Comparison of ENCODE assay signal across 24 cellular contexts in genomic region chr20:45034436-45034835, GRCh38.
DNase-seq lines count a peak whose midpoint lies in the region; ATAC-seq, FAIRE-seq and TF ChIP-seq lines count a peak whose summit lies in the region.
"Had no signal": no experiment of that assay in that cellular context is flagged by ENCODE, and none has a peak within 500 bp of the region (broad histone marks: within the 10 kb centered on the region; RNA-seq: fewer than 3 reads in every experiment).

No MANE protein-coding gene starts in this region.

- no peak for TF ChIP-seq POLR2A in gastrocnemius medialis (IDR thresholded peaks at IDR 0.05)

- no peak overlapping the region for H3K4me3 Mint-ChIP-seq in activated CD4-positive, alpha-beta memory T cell treated with anti-CD3 and anti-CD28 coated beads for 36 hours
- no peak overlapping the region for H3K4me3 Mint-ChIP-seq in activated CD4-positive, alpha-beta memory T cell treated with anti-CD3 and anti-CD28 coated beads, Interleukin-2, amount 10 ng/mL, durations not matched to agents 7 days and 5 days
- H3K4me3 Mint-ChIP-seq in activated CD8-positive, alpha-beta T cell treated with anti-CD3 and anti-CD28 coated beads, Interleukin-2, amount 10 ng/mL, durations not matched to agents 7 days and 5 days = no peak overlapping the region
- H3K4me3 Mint-ChIP-seq: brain, neural progenitor cell had no signal

- TF ChIP-seq CTCF in HEK293 (tag by site-specific recombination; IDR thresholded peaks at IDR 0.05) (no peak), gastrocnemius medialis (IDR thresholded peaks at IDR 0.05 in 4 of 5, conservative IDR thresholded peaks at IDR 0.05 in 1 of 5) (no peak), pancreas (IDR thresholded peaks at IDR 0.05) (no peak)

- no peaks in the 10 kb centered on the region for H3K9me3 Mint-ChIP-seq in activated CD4-positive, alpha-beta memory T cell treated with anti-CD3 and anti-CD28 coated beads for 36 hours
- H3K9me3 Mint-ChIP-seq in activated CD4-positive, alpha-beta memory T cell treated with anti-CD3 and anti-CD28 coated beads, Interleukin-2, amount 10 ng/mL, durations not matched to agents 7 days and 5 days = no peaks in the 10 kb centered on the region
- no peaks in the 10 kb centered on the region for H3K9me3 Mint-ChIP-seq in activated CD8-positive, alpha-beta T cell treated with anti-CD3 and anti-CD28 coated beads, Interleukin-2, amount 10 ng/mL, durations not matched to agents 7 days and 5 days (ENCODE audit: insufficient read depth)
- H3K9me3 Mint-ChIP-seq: activated T-helper 2 cell treated with anti-CD3 and anti-CD28 coated beads, Interferon-gamma antibody, Interleukin-2, Interleukin-4, amounts not matched to agents 10 μg/mL and 5 μg/mL and 100 μg/mL, durations not matched to agents 14 hours and 24 hours and 36 hours; brain; neural progenitor cell had no signal

- H3K9me3 ChIP-seq in HEK293 (ENCODE audit: control insufficient read depth, insufficient read depth, low read depth, low read length) (no peaks in the 10 kb centered on the region), gastrocnemius medialis (no peaks in the 10 kb centered on the region), pancreas (no peaks in the 10 kb centered on the region)
- H3K9me3 ChIP-seq: Peyer's patch, sigmoid colon had no signal

- FAIRE-seq in pancreas (lab: Jason Lieb, UNC) = no peak

- H3K36me3 Mint-ChIP-seq in activated CD4-positive, alpha-beta memory T cell treated with anti-CD3 and anti-CD28 coated beads for 36 hours = peaks cover 28% of the 10 kb centered on the region
- H3K36me3 Mint-ChIP-seq in activated CD4-positive, alpha-beta memory T cell treated with anti-CD3 and anti-CD28 coated beads, Interleukin-2, amount 10 ng/mL, durations not matched to agents 7 days and 5 days (ENCODE audit: low read depth) = peaks cover 48% of the 10 kb centered on the region
- H3K36me3 Mint-ChIP-seq in activated CD8-positive, alpha-beta T cell treated with anti-CD3 and anti-CD28 coated beads, Interleukin-2, amount 10 ng/mL, durations not matched to agents 7 days and 5 days (ENCODE audit: low read depth) = peaks cover 46% of the 10 kb centered on the region
- H3K36me3 Mint-ChIP-seq: neural progenitor cell had no signal

- H3K36me3 ChIP-seq in HEK293 (ENCODE audit: control insufficient read depth in 2 of 2, insufficient read depth in 1 of 2, low read length in 2 of 2) (peaks cover 0 to 6% of the 10 kb centered on the region in 2 experiments; a peak in 2 of 3 replicates), gastrocnemius medialis (no peaks in the 10 kb centered on the region), pancreas (no peaks in the 10 kb centered on the region)
- H3K36me3 ChIP-seq: neural progenitor cell had no signal

- intact Hi-C loops in activated CD4-positive, alpha-beta memory T cell treated with anti-CD3 and anti-CD28 coated beads for 36 hours (cut with micrococcal nuclease) = no loop called here
- intact Hi-C loops in gastrocnemius medialis (cut with DNase I; ENCODE audit: low total_unique reads) = no loop called here
- intact Hi-C loops in pancreas (cut with DNase I) = no loop called here

- H3K4me1 ChIP-seq in HEK293 (ENCODE audit: control insufficient read depth, insufficient read depth, low read length) (peaks cover 13% of the 10 kb centered on the region), gastrocnemius medialis (peaks cover 14 to 15% of the 10 kb centered on the region in 2 donors), pancreas (peaks cover 0 to 8% (median 7%) of the 10 kb centered on the region in 3 donors)
- H3K4me1 ChIP-seq: neural progenitor cell, Peyer's patch had no signal

- H3K4me1 Mint-ChIP-seq in activated CD4-positive, alpha-beta memory T cell treated with anti-CD3 and anti-CD28 coated beads for 36 hours (ENCODE audit: low read depth) = peaks cover 78% of the 10 kb centered on the region
- H3K4me1 Mint-ChIP-seq in activated CD4-positive, alpha-beta memory T cell treated with anti-CD3 and anti-CD28 coated beads, Interleukin-2, amount 10 ng/mL, durations not matched to agents 7 days and 5 days = peaks cover 38% of the 10 kb centered on the region
- peaks cover 45% of the 10 kb centered on the region for H3K4me1 Mint-ChIP-seq in activated CD8-positive, alpha-beta T cell treated with anti-CD3 and anti-CD28 coated beads, Interleukin-2, amount 10 ng/mL, durations not matched to agents 7 days and 5 days (ENCODE audit: low read depth)
- H3K4me1 Mint-ChIP-seq: neural progenitor cell had no signal

- WGBS in pancreas, 2 donors = 96 to 100% methylated on average over 1 of the region's 1 CpG

- H3K27ac Mint-ChIP-seq in activated CD4-positive, alpha-beta memory T cell treated with anti-CD3 and anti-CD28 coated beads for 36 hours = peak overlapping the region; percentile 77
- H3K27ac Mint-ChIP-seq in activated CD4-positive, alpha-beta memory T cell treated with anti-CD3 and anti-CD28 coated beads, Interleukin-2, amount 10 ng/mL, durations not matched to agents 7 days and 5 days = no peak overlapping the region
- no peak overlapping the region for H3K27ac Mint-ChIP-seq in activated CD8-positive, alpha-beta T cell treated with anti-CD3 and anti-CD28 coated beads, Interleukin-2, amount 10 ng/mL, durations not matched to agents 7 days and 5 days
- H3K27ac Mint-ChIP-seq: activated T-helper 2 cell treated with anti-CD3 and anti-CD28 coated beads, Interferon-gamma antibody, Interleukin-2, Interleukin-4, amounts not matched to agents 10 μg/mL and 5 μg/mL and 100 μg/mL, durations not matched to agents 14 hours and 24 hours and 36 hours; brain; neural progenitor cell had no signal

- peak; percentile 39 for ATAC-seq in activated CD8-positive, alpha-beta T cell treated with anti-CD3 and anti-CD28 coated beads, Interleukin-2, amount 10 ng/mL, durations not matched to agents 7 days and 5 days
- no peak for ATAC-seq in gastrocnemius medialis
- ATAC-seq in pancreas = no peak

- no peak overlapping the region for H3K27ac ChIP-seq in HEK293 (ENCODE audit: extremely low read depth, low read depth, low read length)
- no peak overlapping the region for H3K27ac ChIP-seq in gastrocnemius medialis
- H3K27ac ChIP-seq in pancreas = no peak overlapping the region
- H3K27ac ChIP-seq: neural progenitor cell, Peyer's patch, sigmoid colon had no signal

- H3K27me3 ChIP-seq in gastrocnemius medialis (no peaks in the 10 kb centered on the region), pancreas (no peaks in the 10 kb centered on the region)
- H3K27me3 ChIP-seq: neural progenitor cell, Peyer's patch, sigmoid colon had no signal

- CTCF ChIA-PET in activated CD4-positive, alpha-beta memory T cell treated with anti-CD3 and anti-CD28 coated beads for 36 hours (lab: Charles Lee) = interaction anchor here (1.6 to 2.7 kb wide), 3 partner anchors 10 to 62 kb away, joined by 12 to 17 read pairs (median 12); no protein-coding TSS in a partner anchor
- CTCF ChIA-PET in activated CD4-positive, alpha-beta memory T cell treated with anti-CD3 and anti-CD28 coated beads, Interleukin-2, amount 10 ng/mL, durations not matched to agents 7 days and 5 days (lab: Charles Lee) = interaction anchor here (0.9 to 1.4 kb wide), 2 partner anchors 10 to 259 kb away, joined by 3 to 4 read pairs; no protein-coding TSS in a partner anchor
- CTCF ChIA-PET in HEK293 (lab: Yijun Ruan, JAX) = interaction anchor here (0.6 to 2.1 kb wide), 6 partner anchors 10 to 195 kb away, joined by 3 to 9 read pairs (median 4); no protein-coding TSS in a partner anchor
- CTCF ChIA-PET in activated CD8-positive, alpha-beta T cell treated with anti-CD3 and anti-CD28 coated beads, Interleukin-2, amount 10 ng/mL, durations not matched to agents 7 days and 5 days (lab: Charles Lee) = interaction anchor here (1.0 to 24.9 kb wide), 4 partner anchors 8 to 63 kb away, joined by 3 to 489 read pairs (median 22); partner anchors contain the start of gene KCNS1

- DNase-seq in activated CD4-positive, alpha-beta memory T cell treated with anti-CD3 and anti-CD28 coated beads for 36 hours = no peak
- DNase-seq in activated CD4-positive, alpha-beta memory T cell treated with anti-CD3 and anti-CD28 coated beads, Interleukin-2, amount 10 ng/mL, durations not matched to agents 7 days and 5 days = no peak
- DNase-seq in activated CD8-positive, alpha-beta T cell treated with anti-CD3 and anti-CD28 coated beads, Interleukin-2, amount 10 ng/mL, durations not matched to agents 7 days and 5 days = no peak
- DNase-seq in myocyte (ENCODE audit: low read depth) (peak; percentile 76), dermis blood vessel endothelial cell (no peak), gastrocnemius medialis (no peak), pancreas (no peak)
- DNase-seq: 8988T; activated CD4-positive, alpha-beta T cell treated with anti-CD3 and anti-CD28 coated beads for 1 hour; COR-L47; DMS79; effector CD8-positive, alpha-beta T cell; foreskin melanocyte; KBM-7; NCI-H2171 treated with DMSO at 0.1 percent for 48 hours; NCI-H524 treated with DMSO at 0.1 percent for 48 hours; Peyer's patch; sigmoid colon; stimulated activated CD8-positive, alpha-beta memory T cell treated with anti-CD3 and anti-CD28 coated beads, Interleukin-4, amount 100 ng/mL, for 48 hours; T-helper 1 cell had no signal

- H3K4me3 ChIP-seq in HEK293 (ENCODE audit: low read depth, low read length) = no peak overlapping the region
- H3K4me3 ChIP-seq in gastrocnemius medialis = no peak overlapping the region
- no peak overlapping the region for H3K4me3 ChIP-seq in pancreas
- H3K4me3 ChIP-seq: neural progenitor cell, Peyer's patch, sigmoid colon had no signal

- H3K27me3 Mint-ChIP-seq in activated CD4-positive, alpha-beta memory T cell treated with anti-CD3 and anti-CD28 coated beads for 36 hours = no peaks in the 10 kb centered on the region
- no peaks in the 10 kb centered on the region for H3K27me3 Mint-ChIP-seq in activated CD4-positive, alpha-beta memory T cell treated with anti-CD3 and anti-CD28 coated beads, Interleukin-2, amount 10 ng/mL, durations not matched to agents 7 days and 5 days
- H3K27me3 Mint-ChIP-seq in activated CD8-positive, alpha-beta T cell treated with anti-CD3 and anti-CD28 coated beads, Interleukin-2, amount 10 ng/mL, durations not matched to agents 7 days and 5 days (ENCODE audit: low read depth) = no peaks in the 10 kb centered on the region
- H3K27me3 Mint-ChIP-seq: brain had no signal

- in situ Hi-C loops in gastrocnemius medialis (cut with MboI; ENCODE audit: low sequenced_read_pairs in 4 of 4) = loop anchor here (25.0 kb wide), 2 partner anchors 253 to 403 kb away; no protein-coding TSS in a partner anchor

- POLR2A ChIA-PET in activated CD4-positive, alpha-beta memory T cell treated with anti-CD3 and anti-CD28 coated beads for 36 hours (lab: Charles Lee) = no interaction called here
- POLR2A ChIA-PET in activated CD4-positive, alpha-beta memory T cell treated with anti-CD3 and anti-CD28 coated beads, Interleukin-2, amount 10 ng/mL, durations not matched to agents 7 days and 5 days (lab: Charles Lee) = interaction anchor here (1.0 to 1.7 kb wide), 3 partner anchors 8 to 17 kb away, joined by 3 to 6 read pairs (median 4); no protein-coding TSS in a partner anchor
- POLR2A ChIA-PET in HEK293 (lab: Yijun Ruan, JAX) = no interaction called here
- POLR2A ChIA-PET in activated CD8-positive, alpha-beta T cell treated with anti-CD3 and anti-CD28 coated beads, Interleukin-2, amount 10 ng/mL, durations not matched to agents 7 days and 5 days (lab: Charles Lee) = no interaction called here

TF ChIP-seq in HEK293, 187 proteins besides CTCF, POLR2A, EP300 and RAD21 (continues in another document):
- no peak for TF ChIP-seq ZBTB21 (tag by site-specific recombination; IDR thresholded peaks at IDR 0.05)
